Comparison of ENCODE assay signal across 8 cellular contexts in the genomic region with DNA sequence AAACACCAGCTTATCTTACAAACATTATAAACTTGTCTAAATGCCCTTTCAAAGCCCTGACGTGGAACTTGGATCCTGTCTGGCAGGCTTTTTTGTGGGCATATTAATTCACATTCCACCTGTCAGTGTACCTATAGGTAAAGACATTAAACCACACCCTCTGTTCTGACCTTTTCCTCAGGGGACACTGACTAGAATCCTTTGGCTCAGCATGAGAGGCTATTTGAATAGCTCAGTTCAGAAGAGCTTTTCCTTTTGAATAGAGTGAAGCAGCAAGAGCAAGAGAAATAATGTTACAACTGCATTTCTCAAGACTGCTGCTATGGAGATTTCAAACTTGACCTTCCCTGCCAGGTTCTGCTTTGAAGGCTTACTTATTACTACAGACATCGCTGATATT.
DNase-seq lines count a peak whose midpoint lies in the region; ATAC-seq and TF ChIP-seq lines count a peak whose summit lies in the region.

No MANE protein-coding gene starts in this region.

- intact Hi-C loops in Right ventricle myocardium superior (cut with DNase I): no loop called here
- intact Hi-C loops in cardiac septum (cut with DNase I): loop anchor here (10.0 kb wide), 1 partner anchor 173 kb away; a partner anchor contains a TSS
- intact Hi-C loops in uterus (cut with DNase I; ENCODE audit: low total_unique reads): no loop called here

- no peak overlapping the region for H3K4me3 ChIP-seq in uterus

- H3K9me3 ChIP-seq in uterus: no peaks in the 10 kb centered on the region

- DNase-seq in Right ventricle myocardium superior (no peak), cardiac septum (ENCODE audit: low spot score) (no peak), T47D (ENCODE audit: low read depth in 1 of 2, low spot score in 1 of 2) (peak; percentile 16 to 93), left kidney (ENCODE audit: low read depth, low spot score) (peak; percentile 37), uterus (no peak), NCI-H446 treated with DMSO at 0.1 percent for 48 hours (lab: John Stamatoyannopoulos, UW) (no peak)
- no peak for DNase-seq in activated CD8-positive, alpha-beta memory T cell treated with anti-CD3 and anti-CD28 coated beads for 24 hours

- TF ChIP-seq POLR2A in uterus (IDR thresholded peaks at IDR 0.05): no peak

- H3K27ac ChIP-seq in uterus: no peak overlapping the region

- no peaks in the 10 kb centered on the region for H3K36me3 ChIP-seq in uterus

- TF ChIP-seq CTCF in uterus (IDR thresholded peaks at IDR 0.05): no peak

- ATAC-seq in Right ventricle myocardium superior (ENCODE audit: poor library complexity) (peak; percentile 63), HG03175 (IDR thresholded peaks at IDR 0.05; ENCODE audit: unreplicated experiment) (no peak)

- H3K27me3 ChIP-seq in uterus: no peaks in the 10 kb centered on the region

- H3K4me1 ChIP-seq in uterus: no peaks in the 10 kb centered on the region

- in situ Hi-C loops in T47D (cut with HindIII; ENCODE audit: low pct_unique_long_range_greater_than_20kb, low sequenced_read_pairs): no loop called here

Comparison
In these comparisons a context has a peak if more than half of its experiments do, and no peak if none do; other contexts are left out.
1. DNase-seq: peak in T47D (2 of 2) and left kidney (single experiment); none in Right ventricle myocardium superior (single experiment), cardiac septum (single experiment), activated CD8-positive, alpha-beta memory T cell treated with anti-CD3 and anti-CD28 coated beads for 24 hours (single experiment), uterus (0 of 2) and NCI-H446 treated with DMSO at 0.1 percent for 48 hours (single experiment).